Comparison of ENCODE assay signal across 9 cellular contexts in the genomic region with DNA sequence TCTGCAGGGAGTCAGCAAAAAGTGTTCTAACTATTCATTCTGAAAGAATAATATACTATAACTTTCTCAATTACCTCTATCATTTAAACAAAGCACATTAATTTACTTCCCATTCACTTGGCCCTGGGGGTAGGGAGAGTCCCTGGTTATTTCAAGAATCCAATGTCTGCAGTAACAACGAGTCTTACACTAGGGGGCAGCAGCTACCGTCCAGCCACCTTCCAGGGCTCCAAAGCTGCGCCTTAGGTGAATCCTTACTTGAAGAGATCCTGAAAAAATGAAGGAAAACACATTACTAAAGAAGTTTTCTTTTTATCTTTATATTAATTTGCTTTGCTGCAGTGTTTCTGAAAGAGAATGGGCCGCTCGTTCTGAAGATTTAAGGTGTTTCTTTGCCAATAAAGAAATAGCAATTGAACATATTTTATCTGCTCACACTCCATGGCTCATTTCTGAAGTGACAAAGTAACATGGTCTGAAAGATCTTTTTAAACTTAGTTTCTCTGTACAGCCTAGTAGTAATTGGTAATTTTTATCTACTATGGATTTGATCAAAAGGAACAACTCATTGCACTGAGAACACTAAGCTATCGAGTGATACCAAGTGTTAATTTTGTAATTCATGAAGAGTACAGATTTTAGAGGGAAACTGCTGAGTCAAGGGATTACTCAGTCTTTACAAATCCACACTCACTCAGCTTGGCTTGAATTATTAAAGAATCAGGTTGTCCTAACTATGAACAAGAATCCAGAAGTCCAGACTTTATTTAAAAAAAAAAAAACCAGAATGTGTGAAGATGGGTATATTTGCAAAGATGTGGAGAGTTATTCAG. TPM values are rescaled to one million over a fixed set of nuclear protein-coding genes. Genes with fewer than 3 reads are reported as not detected.
A peak's percentile ranks its signal among the peaks of the same experiment; 100 is the strongest.
DNase-seq lines count a peak whose midpoint lies in the region; ATAC-seq and TF ChIP-seq lines count a peak whose summit lies in the region.
"Had no signal": no experiment of that assay in that cellular context is flagged by ENCODE, and none has a peak within 500 bp of the region (broad histone marks: within the 10 kb centered on the region; RNA-seq: fewer than 3 reads in every experiment).

No MANE protein-coding gene starts in this region.

- ATAC-seq in left cardiac atrium, result peak; percentile 96 to 98
- peak; percentile 96 for ATAC-seq in sciatic nerve

- WGBS in H9 (ENCODE audit: extremely low coverage, insufficient read length, low lambda C conversion rate), result no CpG with 5 or more reads among the region's 6 CpGs
- WGBS in adrenal gland, 4 donors, result 9 to 13% (median 11%) methylated on average over 6 of the region's 6 CpGs

- intact Hi-C loops in adrenal gland (cut with DNase I), result loop anchor here (5.0 to 10.0 kb wide), 3 partner anchors 428 to 605 kb away; no protein-coding TSS in a partner anchor
- intact Hi-C loops in left cardiac atrium (cut with DNase I), result loop anchor here (5.0 to 10.0 kb wide), 3 partner anchors 555 to 605 kb away; no protein-coding TSS in a partner anchor
- intact Hi-C loops in sciatic nerve (cut with DNase I), result no loop called here

- H2BK12ac ChIP-seq in H9 (ENCODE audit: insufficient read length, low read depth, low read length), result no peak overlapping the region

- H4K8ac ChIP-seq in H9 (replicated peaks; ENCODE audit: insufficient read length, low read depth, low read length), result no peak overlapping the region

- peaks cover 7 to 8% of the 10 kb centered on the region in 2 experiments for H3K4me1 Mint-ChIP-seq in H9

- no peak overlapping the region for H3K23ac ChIP-seq in H9 (ENCODE audit: insufficient read length, low read depth, low read length)

- TF ChIP-seq POLR2A in adrenal gland (IDR thresholded peaks at IDR 0.05), result no peak

- H3K4me1 ChIP-seq in H9 (ENCODE audit: insufficient read depth, low read length) (no peaks in the 10 kb centered on the region), adrenal gland (replicated peaks in 1 of 2) (peaks cover 0 to 6% of the 10 kb centered on the region in 2 donors)

- H3K79me1 ChIP-seq in H9 (ENCODE audit: insufficient read depth, low read depth, low read length, poor library complexity, severe bottlenecking), result no peaks in the 10 kb centered on the region

- no peak overlapping the region for H2BK5ac ChIP-seq in H9 (ENCODE audit: insufficient read length, low read length)

- H3T11ph ChIP-seq in H9 (ENCODE audit: low read length), result no peak overlapping the region

- no peak overlapping the region for H3K18ac ChIP-seq in H9 (ENCODE audit: insufficient read length, low read depth, low read length)

- peak; percentile 27 for DNase-seq in DMS79 (lab: John Stamatoyannopoulos, UW)
- peak; percentile 80 for DNase-seq in H9
- peak; percentile 50 for DNase-seq in NCI-H1105 (lab: John Stamatoyannopoulos, UW)
- DNase-seq in T follicular helper cell (ENCODE audit: low read depth), result peak; percentile 35
- DNase-seq in adrenal gland, result peak; percentile 76 to 84 (median 79)
- peak; percentile 68 for DNase-seq in left cardiac atrium
- DNase-seq in sciatic nerve (ENCODE audit: low spot score), result peak; percentile 83
- no peak for DNase-seq in 8988T

- no peak overlapping the region for H4K5ac ChIP-seq in H9 (ENCODE audit: insufficient read length, low read depth, low read length)

- no peaks in the 10 kb centered on the region for H3K36me3 ChIP-seq in adrenal gland (replicated peaks in 1 of 2)

- H3K56ac ChIP-seq in H9 (ENCODE audit: insufficient read length, low read depth, low read length), result no peak overlapping the region

- no peaks in the 10 kb centered on the region for H3K79me2 ChIP-seq in H9 (ENCODE audit: insufficient read depth, low read length)

- peaks cover 1% of the 10 kb centered on the region; the same call in 1 of the 2 replicates for H3K27me3 Mint-ChIP-seq in H9 (ENCODE audit: low read depth)

- TF ChIP-seq CTCF in H9 (conservative IDR thresholded peaks at IDR 0.05) (peak; percentile 98), adrenal gland (IDR thresholded peaks at IDR 0.05) (peak; percentile 88 to 98 (median 90))

- H3K23me2 ChIP-seq in H9 (ENCODE audit: insufficient read length, low read depth, low read length, poor library complexity, severe bottlenecking), result no peaks in the 10 kb centered on the region

- H3K27ac ChIP-seq in H9 (ENCODE audit: insufficient read length, low read depth, low read length), result no peak overlapping the region
- no peak overlapping the region for H3K27ac ChIP-seq in adrenal gland

- H3K4me3 ChIP-seq in adrenal gland, result no peak overlapping the region

- no peak overlapping the region for H3K9ac ChIP-seq in H9 (ENCODE audit: extremely low read depth, insufficient read length, low read length)

- H3K4me2 ChIP-seq in H9 (ENCODE audit: insufficient read depth, insufficient read length, low read length), result no peak overlapping the region

- no peak overlapping the region for H2BK15ac ChIP-seq in H9 (ENCODE audit: low read depth, low read length)

- no peak overlapping the region for H2BK120ac ChIP-seq in H9 (ENCODE audit: low read depth, low read length, poor library complexity, severe bottlenecking)

- H3K9me3 ChIP-seq in H9 (ENCODE audit: control insufficient read depth, low read depth, low read length) (no peaks in the 10 kb centered on the region), adrenal gland (replicated peaks in 1 of 3) (no peaks in the 10 kb centered on the region)

- H3K27me3 ChIP-seq in H9 (ENCODE audit: insufficient read depth, low read length), result no peaks in the 10 kb centered on the region
- no peaks in the 10 kb centered on the region for H3K27me3 ChIP-seq in adrenal gland

- no peak overlapping the region for H2BK20ac ChIP-seq in H9 (ENCODE audit: low read depth, low read length, poor library complexity, severe bottlenecking)

- H3K4me3 Mint-ChIP-seq in H9, result no peak overlapping the region
- H3K4me3 Mint-ChIP-seq: dendritic cell treated with granulocyte-macrophage colony-stimulating factor and Interleukin-4, amounts not matched to agents 40 ng/mL and 50 ng/mL, for 4 days had no signal

- H3K4ac ChIP-seq in H9 (ENCODE audit: low read depth, low read length), result no peak overlapping the region

- H3K36me3 Mint-ChIP-seq in H9 (ENCODE audit: insufficient read depth in 1 of 3, low read depth in 3 of 3), result no peaks in the 10 kb centered on the region

- no peaks in the 10 kb centered on the region for H3K9me3 Mint-ChIP-seq in H9
- H3K9me3 Mint-ChIP-seq: dendritic cell treated with granulocyte-macrophage colony-stimulating factor and Interleukin-4, amounts not matched to agents 40 ng/mL and 50 ng/mL, for 4 days had no signal

- no peak overlapping the region for H3K27ac Mint-ChIP-seq in H9
- H3K27ac Mint-ChIP-seq: dendritic cell treated with granulocyte-macrophage colony-stimulating factor and Interleukin-4, amounts not matched to agents 40 ng/mL and 50 ng/mL, for 4 days had no signal

- H4K20me1 ChIP-seq in H9 (ENCODE audit: control insufficient read depth, insufficient read depth, insufficient read length), result no peaks in the 10 kb centered on the region

- no peak overlapping the region for H2AK5ac ChIP-seq in H9 (ENCODE audit: insufficient read length, low read length)

- H2AFZ ChIP-seq in H9 (ENCODE audit: low read length), result no peak overlapping the region

- H3K14ac ChIP-seq in H9 (ENCODE audit: insufficient read depth, low read length), result no peak overlapping the region

- H4K91ac ChIP-seq in H9 (ENCODE audit: insufficient read length, low read depth, low read length), result no peak overlapping the region

RNA-seq across cellular contexts. Expression of a gene that starts 27.6 kb away (rescaled TPM):
- total RNA-seq in H9 (2021), result 0.33 and 0.90 TPM in 2 replicates
- 10 to 100 TPM in 7 of 8 donors, 1 to 10 TPM in 1; 9.9 to 62.9 (median 24.3) TPM for total RNA-seq in adrenal gland
- 10 to 100 TPM; 14.1 to 35.1 (median 15.4) TPM for polyA plus RNA-seq in adrenal gland
- total RNA-seq in left cardiac atrium, result 10 to 100 TPM; 18.6 to 35.8 TPM
- total RNA-seq in sciatic nerve, result 64.4 TPM
